8 cellular contexts compared by ENCODE assay signal in the genomic region with DNA sequence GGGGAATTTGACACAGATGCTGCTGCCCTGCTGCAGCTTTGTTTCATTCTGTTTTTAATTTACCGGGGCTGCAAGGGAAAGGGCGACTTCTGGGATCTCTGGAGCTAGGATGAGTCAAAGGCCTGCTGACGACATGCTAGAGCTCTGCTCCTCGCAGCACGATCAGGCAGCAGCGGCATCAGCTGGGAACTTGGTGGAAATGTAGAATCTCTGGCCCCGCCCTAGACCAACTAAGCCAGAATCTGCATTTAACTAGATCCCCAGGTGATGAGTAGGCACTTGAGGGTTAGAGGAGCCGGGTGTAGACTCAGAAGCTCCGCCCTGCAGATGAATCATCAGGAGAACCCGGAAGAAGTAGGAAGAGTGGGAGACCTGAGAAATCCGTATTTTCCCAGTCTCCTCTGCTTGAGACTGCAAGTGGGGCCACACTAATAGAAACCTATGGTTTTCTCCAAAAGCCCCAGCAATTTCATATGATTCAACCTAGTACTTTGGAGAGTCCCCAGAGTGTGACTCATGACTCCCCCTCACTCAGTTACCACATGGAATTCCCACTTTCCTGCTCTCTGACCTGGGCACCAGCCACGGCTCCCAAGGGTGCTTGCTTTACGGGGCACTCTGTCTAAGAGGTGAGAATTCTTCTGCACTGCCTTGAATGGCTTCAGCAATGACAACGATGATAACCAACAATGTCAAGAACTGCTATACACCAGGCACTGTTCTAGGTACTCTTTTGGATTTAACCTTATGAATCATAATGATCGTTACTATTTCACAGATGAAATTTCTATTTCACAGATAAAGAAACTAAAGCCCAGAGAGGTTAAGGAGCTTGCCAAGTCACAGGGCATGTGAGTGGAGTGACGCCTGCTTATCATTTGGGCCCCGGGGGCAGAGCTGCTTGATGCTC. TPM values are rescaled to one million over a fixed set of nuclear protein-coding genes. Genes with fewer than 3 reads are reported as not detected.
DNase-seq lines count a peak whose midpoint lies in the region; ATAC-seq, FAIRE-seq and TF ChIP-seq lines count a peak whose summit lies in the region.

No MANE protein-coding gene starts in this region.

- peak; percentile 62 for FAIRE-seq in bronchial epithelial cell (lab: Jason Lieb, UNC)

- peak; percentile 52 for TF ChIP-seq CTCF in bronchial epithelial cell (IDR thresholded peaks at IDR 0.05; ENCODE audit: insufficient read depth, low read length, severe bottlenecking)

- DNase-seq in AG20443 (ENCODE audit: low spot score) (peak; percentile 90), HS-5 (ENCODE audit: low read depth) (peak; percentile 91), SHP77 (lab: John Stamatoyannopoulos, UW) (peak; percentile 94 to 96), bronchial epithelial cell (ENCODE audit: low read depth) (peak; percentile 99), memory B cell (ENCODE audit: low spot score in 2 of 2) (no peak), superior temporal gyrus (ENCODE audit: extremely low spot score) (peak; percentile 27), GM19238 (ENCODE audit: insufficient read length, low spot score) (no peak)

- H3K9me3 Mint-ChIP-seq in memory B cell: peaks cover 4% of the 10 kb centered on the region

- no peaks in the 10 kb centered on the region for H3K27me3 ChIP-seq in bronchial epithelial cell (ENCODE audit: control insufficient read depth, insufficient read depth, low read length)

- peaks cover 15% of the 10 kb centered on the region for H3K4me1 Mint-ChIP-seq in memory B cell

- peaks cover 17% of the 10 kb centered on the region for H3K27me3 Mint-ChIP-seq in memory B cell

- no peak overlapping the region for H3K4me3 Mint-ChIP-seq in memory B cell

- H3K36me3 Mint-ChIP-seq in memory B cell: peaks cover 3% of the 10 kb centered on the region

- H3K36me3 ChIP-seq in bronchial epithelial cell (ENCODE audit: control insufficient read depth, insufficient read depth, low read length): no peaks in the 10 kb centered on the region

- H3K27ac Mint-ChIP-seq in memory B cell: no peak overlapping the region

- H3K4me3 ChIP-seq in bronchial epithelial cell (ENCODE audit: low read depth, low read length): no peak overlapping the region

- ATAC-seq in GM19328 (IDR thresholded peaks at IDR 0.05; ENCODE audit: unreplicated experiment) (peak; percentile 50), memory B cell (ENCODE audit: low read depth) (peak; percentile 53)

RNA-seq across cellular contexts. Expression of gene TUBB2B, which starts 18.1 kb away (rescaled TPM):
- total RNA-seq in bronchial epithelial cell: under 0.01 and 2.2 TPM in 2 replicates

RNA-seq across cellular contexts. Expression of gene PSMG4, which starts 49.4 kb away (rescaled TPM):
- 15.5 and 34.2 TPM in 2 replicates for total RNA-seq in bronchial epithelial cell

RNA-seq across cellular contexts. Expression of gene TUBB2A, which starts 52.0 kb away (rescaled TPM):
- total RNA-seq in bronchial epithelial cell: 25.3 and 106 TPM in 2 replicates

Comparison
In these comparisons a context has a peak if more than half of its experiments do, and no peak if none do; other contexts are left out.
1. DNase-seq: peak in AG20443 (single experiment), HS-5 (single experiment), SHP77 (2 of 2), bronchial epithelial cell (single experiment) and superior temporal gyrus (single experiment); none in memory B cell (0 of 2) and GM19238 (single experiment).